ENCODE assay signal across 18 cellular contexts in the genomic region with DNA sequence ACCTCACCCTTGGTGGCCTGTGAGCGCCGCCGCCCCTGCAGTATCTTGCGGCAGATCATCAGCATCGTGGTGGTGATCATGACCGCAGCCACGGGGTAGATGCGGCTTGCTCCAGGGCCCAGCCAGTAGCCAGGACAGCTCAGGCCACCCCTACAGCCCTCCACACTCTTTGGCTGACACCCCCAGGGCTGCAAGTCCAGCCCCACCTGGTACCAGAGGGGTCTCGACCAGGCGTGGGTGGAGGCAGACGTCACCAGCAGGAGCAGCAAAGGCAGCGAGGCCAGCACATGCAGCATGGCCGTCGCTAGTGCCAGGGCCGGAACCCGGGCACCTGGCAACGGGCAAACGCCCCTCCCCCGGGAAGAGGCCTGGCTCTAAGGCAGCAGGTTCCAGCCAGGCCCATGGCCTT. TPM values are rescaled to one million over a fixed set of nuclear protein-coding genes. Genes with fewer than 3 reads are reported as not detected.
DNase-seq lines count a peak whose midpoint lies in the region; ATAC-seq and TF ChIP-seq lines count a peak whose summit lies in the region.
"Had no signal": no experiment of that assay in that cellular context is flagged by ENCODE, and none has a peak within 500 bp of the region (broad histone marks: within the 10 kb centered on the region; RNA-seq: fewer than 3 reads in every experiment).

A gene with protein sequence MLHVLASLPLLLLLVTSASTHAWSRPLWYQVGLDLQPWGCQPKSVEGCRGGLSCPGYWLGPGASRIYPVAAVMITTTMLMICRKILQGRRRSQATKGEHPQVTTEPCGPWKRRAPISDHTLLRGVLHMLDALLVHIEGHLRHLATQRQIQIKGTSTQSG (minus strand): TSS at position 309 of the 409 bp plus-strand sequence. CDS start 13 bp downstream, at position 296.

- DNase-seq in RWPE1 (ENCODE audit: low spot score) = no peak
- peak; percentile 73 for DNase-seq in posterior vena cava (ENCODE audit: low spot score)
- no peak for DNase-seq in progenitor cell of endocrine pancreas (ENCODE audit: low spot score, unreplicated experiment)
- DNase-seq in cardiac septum (ENCODE audit: low spot score) = no peak
- DNase-seq: C1 segment of cervical spinal cord, NCI-H1092 treated with DMSO at 0.1 percent for 48 hours, NCI-H1694, NCI-H2081 treated with DMSO at 0.1 percent for 48 hours, SHP77 had no signal

- H3K27ac Mint-ChIP-seq in dendritic cell treated with granulocyte-macrophage colony-stimulating factor and Interleukin-4, amounts not matched to agents 40 ng/mL and 50 ng/mL, for 4 days = peak within 1 kb of the TSS; percentile 15
- H3K27ac Mint-ChIP-seq in progenitor cell of endocrine pancreas = no peak within 1 kb of the TSS

- intact Hi-C loops in dendritic cell treated with granulocyte-macrophage colony-stimulating factor and Interleukin-4, amounts not matched to agents 40 ng/mL and 50 ng/mL, for 4 days (cut with micrococcal nuclease) = no loop called here
- intact Hi-C loops in posterior vena cava (cut with DNase I) = no loop called here
- intact Hi-C loops in cardiac septum (cut with DNase I) = no loop called here

- CTCF ChIA-PET in RWPE1 (lab: Yijun Ruan, JAX) = no interaction called here

- H3K36me3 Mint-ChIP-seq in dendritic cell treated with granulocyte-macrophage colony-stimulating factor and Interleukin-4, amounts not matched to agents 40 ng/mL and 50 ng/mL, for 4 days (ENCODE audit: low read depth) = peaks cover 52% of the 10 kb centered on the region
- peaks cover 13% of the 10 kb centered on the region for H3K36me3 Mint-ChIP-seq in progenitor cell of endocrine pancreas (ENCODE audit: insufficient read depth)

- no peak within 1 kb of the TSS for H3K27ac ChIP-seq in BLaER1 treated with 17β-estradiol and CSF1 and Interleukin-3, amounts not matched to agents 10 nM and 100 nM
- peak within 1 kb of the TSS; percentile 89 for H3K27ac ChIP-seq in RWPE1
- H3K27ac ChIP-seq: HL-60, SK-N-MC had no signal

- H3K36me3 ChIP-seq in BLaER1 treated with 17β-estradiol and CSF1 and Interleukin-3, amounts not matched to agents 10 nM and 100 nM = peaks cover 10 to 50% (median 39%) of the 10 kb centered on the region in 11 experiments

- no peak within 1 kb of the TSS for H3K4me3 ChIP-seq in BLaER1 treated with 17β-estradiol and CSF1 and Interleukin-3, amounts not matched to agents 10 nM and 100 nM
- H3K4me3 ChIP-seq: SK-N-MC had no signal

- H3K27me3 Mint-ChIP-seq in dendritic cell treated with granulocyte-macrophage colony-stimulating factor and Interleukin-4, amounts not matched to agents 40 ng/mL and 50 ng/mL, for 4 days = no peaks in the 10 kb centered on the region
- H3K27me3 Mint-ChIP-seq in progenitor cell of endocrine pancreas = no peaks in the 10 kb centered on the region

- peaks cover 24 to 46% (median 32%) of the 10 kb centered on the region in 11 experiments for H3K9me3 ChIP-seq in BLaER1 treated with 17β-estradiol and CSF1 and Interleukin-3, amounts not matched to agents 10 nM and 100 nM (replicated peaks in 1 of 11)

- H3K4me1 ChIP-seq in BLaER1 treated with 17β-estradiol and CSF1 and Interleukin-3, amounts not matched to agents 10 nM and 100 nM = peaks cover 0 to 18% (median 12%) of the 10 kb centered on the region in 10 experiments; a peak in 12 of 20 replicates

- no peak for ATAC-seq in HG03139 (IDR thresholded peaks at IDR 0.05; ENCODE audit: unreplicated experiment)
- ATAC-seq in GM21526 (IDR thresholded peaks at IDR 0.05; ENCODE audit: low FRiP score, unreplicated experiment) = no peak

- peaks cover 6% of the 10 kb centered on the region for H3K4me1 Mint-ChIP-seq in dendritic cell treated with granulocyte-macrophage colony-stimulating factor and Interleukin-4, amounts not matched to agents 40 ng/mL and 50 ng/mL, for 4 days (ENCODE audit: low read depth)
- peaks cover 6% of the 10 kb centered on the region for H3K4me1 Mint-ChIP-seq in progenitor cell of endocrine pancreas (ENCODE audit: low read depth)

- peak within 1 kb of the TSS in 7 of 11 experiments; percentile 12 to 46 (median 34); a peak in 3 of 22 replicates for H3K4me2 ChIP-seq in BLaER1 treated with 17β-estradiol and CSF1 and Interleukin-3, amounts not matched to agents 10 nM and 100 nM

- peaks cover 18% of the 10 kb centered on the region for H3K9me3 Mint-ChIP-seq in dendritic cell treated with granulocyte-macrophage colony-stimulating factor and Interleukin-4, amounts not matched to agents 40 ng/mL and 50 ng/mL, for 4 days
- H3K9me3 Mint-ChIP-seq in progenitor cell of endocrine pancreas (ENCODE audit: low read depth) = peaks cover 7% of the 10 kb centered on the region

- H3K9ac ChIP-seq in BLaER1 treated with 17β-estradiol and CSF1 and Interleukin-3, amounts not matched to agents 10 nM and 100 nM = 0 out of 22 replicates have a peak within 1 kb of the TSS, but pooled peaks of 1 of the 11 experiments have one; percentile 13

- no peak within 1 kb of the TSS for H3K4me3 Mint-ChIP-seq in dendritic cell treated with granulocyte-macrophage colony-stimulating factor and Interleukin-4, amounts not matched to agents 40 ng/mL and 50 ng/mL, for 4 days
- no peak within 1 kb of the TSS for H3K4me3 Mint-ChIP-seq in progenitor cell of endocrine pancreas (ENCODE audit: low read depth)

- H4K20me1 ChIP-seq in BLaER1 treated with 17β-estradiol and CSF1 and Interleukin-3, amounts not matched to agents 10 nM and 100 nM = peaks cover 0 to 8% (median 0%) of the 10 kb centered on the region in 11 experiments; a peak in 1 of 22 replicates

- POLR2A ChIA-PET in RWPE1 (lab: Yijun Ruan, JAX; ENCODE audit: low non-redundant PET) = no interaction called here

- H3K27me3 ChIP-seq in BLaER1 treated with 17β-estradiol and CSF1 and Interleukin-3, amounts not matched to agents 10 nM and 100 nM = no peaks in the 10 kb centered on the region

- TF ChIP-seq CTCF in RWPE1 (conservative IDR thresholded peaks at IDR 0.05; ENCODE audit: low read depth) = no peak
- TF ChIP-seq CTCF in progenitor cell of endocrine pancreas (IDR thresholded peaks at IDR 0.05; ENCODE audit: unreplicated experiment) = no peak

RNA-seq across cellular contexts. Expression of the gene that starts here (rescaled TPM):
- total RNA-seq in posterior vena cava = not detected
- total RNA-seq in progenitor cell of endocrine pancreas = 0.49 TPM in 1 of 2 replicates, not detected in the other
- total RNA-seq in cardiac septum = not detected
- total RNA-seq: HT1080, LHCN-M2, NCI-H460 had no signal

Comparison
In these comparisons a context has a peak if more than half of its experiments do, and no peak if none do; other contexts are left out.
1. Peak in DNase-seq in posterior vena cava; RNA of the gene not detected or under 1 TPM.